7 cellular contexts compared by ENCODE assay signal in the genomic region with DNA sequence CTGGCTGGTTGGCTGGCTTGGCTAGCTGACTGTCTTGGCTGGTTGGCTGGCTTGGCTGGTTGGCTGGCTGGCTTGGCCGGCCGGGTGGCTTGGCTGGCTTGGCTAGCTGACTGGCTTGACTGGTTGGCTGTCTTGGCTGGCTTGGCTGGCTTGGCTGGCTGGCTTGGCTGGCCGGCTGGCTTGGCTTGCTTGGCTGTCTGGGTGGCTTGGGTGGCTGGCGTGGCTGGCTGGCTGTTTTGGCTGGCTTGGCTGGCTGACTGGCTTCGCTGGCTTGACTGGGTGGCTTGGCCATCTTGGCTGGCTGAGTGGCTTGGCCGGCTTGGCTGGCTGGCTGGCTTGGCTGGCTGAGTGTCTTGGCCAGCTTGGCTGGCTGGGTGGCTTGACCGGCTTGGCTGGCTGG.
A peak's percentile ranks its signal among the peaks of the same experiment; 100 is the strongest.
DNase-seq lines count a peak whose midpoint lies in the region; ATAC-seq and TF ChIP-seq lines count a peak whose summit lies in the region.
"Not testable (repeated sequence)": the region's sequence is repeated elsewhere in the genome, so short reads cannot be mapped to it uniquely, and the experiment has no call there.

No MANE protein-coding gene starts in this region.

- not testable (repeated sequence) for TF ChIP-seq EP300 in upper lobe of left lung (IDR thresholded peaks at IDR 0.05)

- not testable (repeated sequence) for H3K9me3 Mint-ChIP-seq in osteocyte (ENCODE audit: unreplicated experiment)

- not testable (repeated sequence) for H3K36me3 ChIP-seq in WERI-Rb-1, right lobe of liver, spleen, upper lobe of left lung

- H3K27ac Mint-ChIP-seq in osteocyte (ENCODE audit: unreplicated experiment) = not testable (repeated sequence)

- H3K4me3 ChIP-seq in WERI-Rb-1 (ENCODE audit: low read depth, low read length); right lobe of liver; spleen; upper lobe of left lung: not testable (repeated sequence)

- WGBS in right lobe of liver (ENCODE audit: insufficient coverage, low coverage, low lambda C conversion rate, missing lambda C conversion rate) = 29% methylated on average over 3 of the region's 7 CpGs
- 49 to 67% (median 51%) methylated on average over 3 of the region's 7 CpGs; no CpG with 5 or more reads in 1 of the 5 donors for WGBS in spleen, 5 donors
- WGBS in upper lobe of left lung, 2 donors = no CpG with 5 or more reads among the region's 7 CpGs

- TF ChIP-seq CTCF in WERI-Rb-1 (IDR thresholded peaks at IDR 0.05; ENCODE audit: low read depth, low read length); right lobe of liver (IDR thresholded peaks at IDR 0.05); osteocyte (IDR thresholded peaks at IDR 0.05); spleen (IDR thresholded peaks at IDR 0.05 in 8 of 11, conservative IDR thresholded peaks at IDR 0.05 in 3 of 11); upper lobe of left lung (IDR thresholded peaks at IDR 0.05): not testable (repeated sequence)

- not testable (repeated sequence) for H3K4me3 Mint-ChIP-seq in osteocyte (ENCODE audit: unreplicated experiment)

- not testable (repeated sequence) for H3K27me3 Mint-ChIP-seq in osteocyte (ENCODE audit: unreplicated experiment)

- peaks cover 30% of the 10 kb centered on the region for H3K9me3 ChIP-seq in WERI-Rb-1 (ENCODE audit: severe bottlenecking)
- not testable (repeated sequence) for H3K9me3 ChIP-seq in right lobe of liver
- peaks cover 0 to 13% (median 0%) of the 10 kb centered on the region in 8 donors for H3K9me3 ChIP-seq in spleen
- H3K9me3 ChIP-seq in upper lobe of left lung = peaks cover 0 to 14% (median 0%) of the 10 kb centered on the region in 4 donors

- not testable (repeated sequence) for ATAC-seq in Right ventricle myocardium inferior; right lobe of liver; upper lobe of left lung (ENCODE audit: low FRiP score in 2 of 2)

- not testable (repeated sequence) for H3K4me1 Mint-ChIP-seq in osteocyte (ENCODE audit: unreplicated experiment)

- peak; percentile 16 for DNase-seq in WERI-Rb-1
- peak; percentile 50 for DNase-seq in activated effector memory CD4-positive, alpha-beta T cell treated with anti-CD3 and anti-CD28 coated beads, Interleukin-2, amount 50 U/mL, for 16 hours
- peak; percentile 23 for DNase-seq in Right ventricle myocardium inferior (ENCODE audit: missing footprints)
- DNase-seq in right lobe of liver = peak; percentile 5 to 33 (median 26)
- peak; percentile 59 for DNase-seq in osteocyte (ENCODE audit: extremely low spot score, unreplicated experiment)
- DNase-seq in spleen = peak; percentile 39
- DNase-seq in upper lobe of left lung = peak; percentile 7 to 59

- TF ChIP-seq POLR2A in right lobe of liver (IDR thresholded peaks at IDR 0.05); spleen (IDR thresholded peaks at IDR 0.05); upper lobe of left lung (IDR thresholded peaks at IDR 0.05): not testable (repeated sequence)

- intact Hi-C loops in Right ventricle myocardium inferior (cut with DNase I); right lobe of liver (cut with DNase I); spleen (cut with DNase I; ENCODE audit: low total_unique reads): not testable (repeated sequence)

- not testable (repeated sequence) for H3K4me1 ChIP-seq in right lobe of liver, spleen, upper lobe of left lung

- H3K27ac ChIP-seq in WERI-Rb-1, right lobe of liver, spleen, upper lobe of left lung: not testable (repeated sequence)

- H3K27me3 ChIP-seq in WERI-Rb-1 (ENCODE audit: insufficient read depth, low read depth, severe bottlenecking) = peaks cover 17% of the 10 kb centered on the region
- H3K27me3 ChIP-seq in right lobe of liver; spleen (replicated peaks in 1 of 7); upper lobe of left lung: not testable (repeated sequence)

- H3K36me3 Mint-ChIP-seq in osteocyte (ENCODE audit: unreplicated experiment) = not testable (repeated sequence)
